In genomic region chr15:75751116-75751875, GRCh38 we compare ENCODE assay signal across 26 cellular contexts. TPM values are rescaled to one million over a fixed set of nuclear protein-coding genes. Genes with fewer than 3 reads are reported as not detected.
"Had no signal": no experiment of that assay in that cellular context is flagged by ENCODE, and none has a peak within 500 bp of the region (broad histone marks: within the 10 kb centered on the region; RNA-seq: fewer than 3 reads in every experiment).

No MANE protein-coding gene starts in this region.

- H3K27me3 ChIP-seq: adrenal gland, body of pancreas, pancreas, sigmoid colon, stomach had no signal

- H3K27ac ChIP-seq: adrenal gland, body of pancreas, left ventricle myocardium inferior, pancreas, prostate gland, sigmoid colon, stomach had no signal

- H3K36me3 Mint-ChIP-seq: activated naive CD8-positive, alpha-beta T cell treated with anti-CD3 and anti-CD28 coated beads for 36 hours; stimulated activated naive B cell treated with anti-CD40 and anti-IgM and Interleukin-4, amounts not matched to agents 10 μg/mL and 1 μg/mL and 100 μg/mL, for 72 hours; type B pancreatic cell had no signal

- H3K4me1 ChIP-seq: adrenal gland, body of pancreas, left ventricle myocardium inferior, pancreas, prostate gland, sigmoid colon, stomach had no signal

- DNase-seq: activated CD4-positive, alpha-beta memory T cell treated with anti-CD3 and anti-CD28 coated beads, Interleukin-2, amount 10 ng/mL, durations not matched to agents 7 days and 5 days; activated CD4-positive, alpha-beta T cell treated with anti-CD3 and anti-CD28 coated beads for 1 hour; activated CD4-positive, alpha-beta T cell treated with anti-CD3 and anti-CD28 coated beads, Interleukin-2, amount 10 ng/mL, durations not matched to agents 7 days and 5 days; activated naive CD4-positive, alpha-beta T cell treated with anti-CD3 and anti-CD28 coated beads for 36 hours; activated naive CD8-positive, alpha-beta T cell treated with anti-CD3 and anti-CD28 coated beads for 36 hours; body of pancreas; effector CD8-positive, alpha-beta T cell; glutamatergic neuron; left ventricle myocardium inferior; mesendoderm; nephron progenitor cell; nucleus accumbens; pancreas; retina; sigmoid colon; small intestine; stimulated activated CD4-positive, alpha-beta T cell treated with anti-CD3 and anti-CD28 coated beads, Interleukin-1b, Interleukin-23, amount 100 ng/mL, for 48 hours; stimulated activated CD4-positive, alpha-beta T cell treated with anti-CD3 and anti-CD28 coated beads, Interleukin-4, amount 100 ng/mL, for 4 hours; stimulated activated naive B cell treated with anti-CD40 and anti-IgM and Interleukin-4, amounts not matched to agents 10 μg/mL and 1 μg/mL and 100 μg/mL, for 72 hours; stomach; T-helper 2 cell had no signal

- H3K36me3 ChIP-seq: adrenal gland, left ventricle myocardium inferior, pancreas, prostate gland, sigmoid colon, stomach had no signal

- H3K9me3 ChIP-seq: adrenal gland, body of pancreas, left ventricle myocardium inferior, mucosa of descending colon, pancreas, prostate gland, sigmoid colon, stomach had no signal

- H3K4me3 ChIP-seq: adrenal gland, body of pancreas, left ventricle myocardium inferior, lung, mucosa of descending colon, pancreas, prostate gland, sigmoid colon, stomach had no signal

- H3K27me3 Mint-ChIP-seq: type B pancreatic cell had no signal

- H3K9me3 Mint-ChIP-seq: activated CD4-positive, alpha-beta memory T cell treated with anti-CD3 and anti-CD28 coated beads, Interleukin-2, amount 10 ng/mL, durations not matched to agents 7 days and 5 days; activated CD4-positive, alpha-beta T cell treated with anti-CD3 and anti-CD28 coated beads, Interleukin-2, amount 10 ng/mL, durations not matched to agents 7 days and 5 days; activated naive CD4-positive, alpha-beta T cell treated with anti-CD3 and anti-CD28 coated beads for 36 hours; activated naive CD8-positive, alpha-beta T cell treated with anti-CD3 and anti-CD28 coated beads for 36 hours; nephron progenitor cell; stimulated activated naive B cell treated with anti-CD40 and anti-IgM and Interleukin-4, amounts not matched to agents 10 μg/mL and 1 μg/mL and 100 μg/mL, for 72 hours; type B pancreatic cell had no signal

- H3K4me3 Mint-ChIP-seq: activated CD4-positive, alpha-beta memory T cell treated with anti-CD3 and anti-CD28 coated beads, Interleukin-2, amount 10 ng/mL, durations not matched to agents 7 days and 5 days; activated CD4-positive, alpha-beta T cell treated with anti-CD3 and anti-CD28 coated beads, Interleukin-2, amount 10 ng/mL, durations not matched to agents 7 days and 5 days; activated naive CD4-positive, alpha-beta T cell treated with anti-CD3 and anti-CD28 coated beads for 36 hours; activated naive CD8-positive, alpha-beta T cell treated with anti-CD3 and anti-CD28 coated beads for 36 hours; nephron progenitor cell; stimulated activated naive B cell treated with anti-CD40 and anti-IgM and Interleukin-4, amounts not matched to agents 10 μg/mL and 1 μg/mL and 100 μg/mL, for 72 hours; type B pancreatic cell had no signal

- H3K27ac Mint-ChIP-seq: activated CD4-positive, alpha-beta memory T cell treated with anti-CD3 and anti-CD28 coated beads, Interleukin-2, amount 10 ng/mL, durations not matched to agents 7 days and 5 days; activated CD4-positive, alpha-beta T cell treated with anti-CD3 and anti-CD28 coated beads, Interleukin-2, amount 10 ng/mL, durations not matched to agents 7 days and 5 days; activated naive CD4-positive, alpha-beta T cell treated with anti-CD3 and anti-CD28 coated beads for 36 hours; activated naive CD8-positive, alpha-beta T cell treated with anti-CD3 and anti-CD28 coated beads for 36 hours; nephron progenitor cell; stimulated activated naive B cell treated with anti-CD40 and anti-IgM and Interleukin-4, amounts not matched to agents 10 μg/mL and 1 μg/mL and 100 μg/mL, for 72 hours; type B pancreatic cell had no signal

RNA-seq across cellular contexts. Expression of gene CSPG4, which starts 38.6 kb away (rescaled TPM):
- total RNA-seq: activated CD4-positive, alpha-beta memory T cell treated with anti-CD3 and anti-CD28 coated beads, Interleukin-2, amount 10 ng/mL, durations not matched to agents 7 days and 5 days; activated CD4-positive, alpha-beta T cell treated with anti-CD3 and anti-CD28 coated beads, Interleukin-2, amount 10 ng/mL, durations not matched to agents 7 days and 5 days; activated naive CD4-positive, alpha-beta T cell treated with anti-CD3 and anti-CD28 coated beads for 36 hours; activated naive CD8-positive, alpha-beta T cell treated with anti-CD3 and anti-CD28 coated beads for 36 hours had no signal
